Comparison of ENCODE assay signal across 27 cellular contexts in the genomic region with DNA sequence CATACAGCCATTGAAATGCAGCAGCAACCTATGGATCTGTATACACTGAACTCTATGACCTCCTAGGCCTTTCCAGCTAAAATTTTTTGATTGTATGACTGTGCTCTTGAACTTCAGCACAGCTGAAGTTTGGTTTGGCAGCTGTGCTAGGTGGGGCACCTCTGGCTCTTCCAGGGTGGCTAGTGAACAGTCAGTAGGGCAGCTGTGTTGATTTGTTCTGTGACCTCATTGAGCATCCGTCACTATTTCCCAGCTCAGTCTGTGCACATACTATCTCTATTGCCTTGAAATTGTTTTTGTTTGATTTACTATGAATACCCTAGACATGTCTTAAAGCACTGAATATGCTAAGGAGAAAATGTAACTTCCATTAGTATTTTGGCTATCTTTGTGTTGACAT.
DNase-seq lines count a peak whose midpoint lies in the region; ATAC-seq, FAIRE-seq and TF ChIP-seq lines count a peak whose summit lies in the region.
"Had no signal": no experiment of that assay in that cellular context is flagged by ENCODE, and none has a peak within 500 bp of the region (broad histone marks: within the 10 kb centered on the region; RNA-seq: fewer than 3 reads in every experiment).

No MANE protein-coding gene starts in this region.

- H3K27ac ChIP-seq in brain microvascular endothelial cell, result no peak overlapping the region
- H3K27ac ChIP-seq in esophagus squamous epithelium, result no peak overlapping the region
- H3K27ac ChIP-seq: left lung, neutrophil, testis had no signal

- WGBS in esophagus squamous epithelium, 2 donors, result 90% methylated on average over 1 of the region's 1 CpG

- H3K4me3 Mint-ChIP-seq in nephron, result no peak overlapping the region
- H3K4me3 Mint-ChIP-seq: activated naive CD4-positive, alpha-beta T cell treated with anti-CD3 and anti-CD28 coated beads, Interleukin-2, amount 50 U/mL, for 24 hours; CD8-positive, alpha-beta T cell; effector memory CD8-positive, alpha-beta T cell; T-cell had no signal

- FAIRE-seq in H54 (lab: Jason Lieb, UNC), result peak; percentile 53
- FAIRE-seq: colon, HTR-8/SVneo, TTC549 had no signal

- in situ Hi-C loops in brain microvascular endothelial cell (cut with HindIII; ENCODE audit: low pct_ligation_motif_present, low sequenced_read_pairs), result no loop called here

- intact Hi-C loops in esophagus squamous epithelium (cut with DNase I), result no loop called here

- no peaks in the 10 kb centered on the region for H3K9me3 ChIP-seq in esophagus squamous epithelium
- H3K9me3 ChIP-seq: heart left ventricle, left lung, mucosa of descending colon, neutrophil, testis had no signal

- no peaks in the 10 kb centered on the region for H3K9me3 Mint-ChIP-seq in nephron
- H3K9me3 Mint-ChIP-seq: activated naive CD4-positive, alpha-beta T cell treated with anti-CD3 and anti-CD28 coated beads, Interleukin-2, amount 50 U/mL, for 24 hours; CD8-positive, alpha-beta T cell had no signal

- H3K4me3 ChIP-seq in brain microvascular endothelial cell (ENCODE audit: low read depth, low read length) (no peak overlapping the region), esophagus squamous epithelium (no peak overlapping the region)
- H3K4me3 ChIP-seq: heart left ventricle, left lung, mucosa of descending colon, testis had no signal

- peak; percentile 2 for DNase-seq in AG08395 (ENCODE audit: low spot score)
- no peak for DNase-seq in H54 (ENCODE audit: insufficient read length, low spot score)
- DNase-seq in brain microvascular endothelial cell, result peak; percentile 40
- no peak for DNase-seq in activated naive CD4-positive, alpha-beta T cell treated with anti-CD3 and anti-CD28 coated beads, Interleukin-2, amount 50 U/mL, for 16 hours
- no peak for DNase-seq in esophagus squamous epithelium (lab: John Stamatoyannopoulos, UW)
- no peak for DNase-seq in EL
- DNase-seq: activated CD4-positive, alpha-beta T cell treated with anti-CD3 and anti-CD28 coated beads for 1 hour; activated T-cell treated with anti-CD3 and anti-CD28 coated beads, Interleukin-2, amount 50 U/mL, for 48 hours; CD8-positive, alpha-beta T cell; effector memory CD8-positive, alpha-beta T cell; heart left ventricle; Karpas-422; left lung; mucosa of descending colon; NCI-H1092 treated with DMSO at 0.1 percent for 48 hours; NCI-H2107; NCI-H510A treated with DMSO at 0.1 percent for 48 hours; stimulated activated CD4-positive, alpha-beta T cell treated with anti-CD3 and anti-CD28 coated beads, Interleukin-15, amount 100 ng/mL, for 24 hours; T-cell; testis had no signal

- peaks cover 16% of the 10 kb centered on the region for H3K4me1 Mint-ChIP-seq in nephron
- H3K4me1 Mint-ChIP-seq: activated naive CD4-positive, alpha-beta T cell treated with anti-CD3 and anti-CD28 coated beads, Interleukin-2, amount 50 U/mL, for 24 hours; T-cell had no signal

- no peak for TF ChIP-seq CTCF in brain microvascular endothelial cell (IDR thresholded peaks at IDR 0.05; ENCODE audit: low read depth, low read length, missing control alignments)
- TF ChIP-seq CTCF in nephron (IDR thresholded peaks at IDR 0.05; ENCODE audit: unreplicated experiment in 3 of 3), result no peak
- no peak for TF ChIP-seq CTCF in esophagus squamous epithelium (IDR thresholded peaks at IDR 0.05)

- H3K27me3 Mint-ChIP-seq in nephron (ENCODE audit: low read depth), result no peaks in the 10 kb centered on the region
- H3K27me3 Mint-ChIP-seq: activated naive CD4-positive, alpha-beta T cell treated with anti-CD3 and anti-CD28 coated beads, Interleukin-2, amount 50 U/mL, for 24 hours; effector memory CD8-positive, alpha-beta T cell; T-cell had no signal

- H3K4me1 ChIP-seq in esophagus squamous epithelium, result no peaks in the 10 kb centered on the region
- H3K4me1 ChIP-seq: left lung, testis had no signal

- ATAC-seq in HG03196 (IDR thresholded peaks at IDR 0.05; ENCODE audit: unreplicated experiment), result no peak
- ATAC-seq: CD8-positive, alpha-beta T cell; effector memory CD8-positive, alpha-beta T cell; left lung; mucosa of descending colon; T-cell had no signal

- H3K27me3 ChIP-seq in brain microvascular endothelial cell (replicated peaks), result no peaks in the 10 kb centered on the region
- no peaks in the 10 kb centered on the region for H3K27me3 ChIP-seq in esophagus squamous epithelium
- H3K27me3 ChIP-seq: heart left ventricle, left lung, neutrophil, testis had no signal

- peak overlapping the region; percentile 1 to 67 (median 23) for H3K27ac Mint-ChIP-seq in nephron
- H3K27ac Mint-ChIP-seq: activated naive CD4-positive, alpha-beta T cell treated with anti-CD3 and anti-CD28 coated beads, Interleukin-2, amount 50 U/mL, for 24 hours; CD8-positive, alpha-beta T cell; effector memory CD8-positive, alpha-beta T cell; T-cell had no signal

- TF ChIP-seq POLR2A in H54 (IDR thresholded peaks at IDR 0.05; ENCODE audit: low read depth, low read length), result no peak
- no peak for TF ChIP-seq POLR2A in esophagus squamous epithelium (IDR thresholded peaks at IDR 0.05)

- H3K36me3 Mint-ChIP-seq in nephron (ENCODE audit: low read depth), result no peaks in the 10 kb centered on the region
- H3K36me3 Mint-ChIP-seq: activated naive CD4-positive, alpha-beta T cell treated with anti-CD3 and anti-CD28 coated beads, Interleukin-2, amount 50 U/mL, for 24 hours; CD8-positive, alpha-beta T cell; T-cell had no signal

- no peaks in the 10 kb centered on the region for H3K36me3 ChIP-seq in brain microvascular endothelial cell (replicated peaks)
- H3K36me3 ChIP-seq in esophagus squamous epithelium, result no peaks in the 10 kb centered on the region
- H3K36me3 ChIP-seq: heart left ventricle, left lung, neutrophil had no signal

Comparison
In these comparisons a context has a peak if more than half of its experiments do, and no peak if none do; other contexts are left out.
1. DNase-seq: peak in AG08395 (single experiment) and brain microvascular endothelial cell (single experiment); none in H54 (single experiment), activated naive CD4-positive, alpha-beta T cell treated with anti-CD3 and anti-CD28 coated beads, Interleukin-2, amount 50 U/mL, for 16 hours (single experiment), esophagus squamous epithelium (single experiment) and EL (single experiment).